ENCODE assay signal across 14 cellular contexts in the genomic region with DNA sequence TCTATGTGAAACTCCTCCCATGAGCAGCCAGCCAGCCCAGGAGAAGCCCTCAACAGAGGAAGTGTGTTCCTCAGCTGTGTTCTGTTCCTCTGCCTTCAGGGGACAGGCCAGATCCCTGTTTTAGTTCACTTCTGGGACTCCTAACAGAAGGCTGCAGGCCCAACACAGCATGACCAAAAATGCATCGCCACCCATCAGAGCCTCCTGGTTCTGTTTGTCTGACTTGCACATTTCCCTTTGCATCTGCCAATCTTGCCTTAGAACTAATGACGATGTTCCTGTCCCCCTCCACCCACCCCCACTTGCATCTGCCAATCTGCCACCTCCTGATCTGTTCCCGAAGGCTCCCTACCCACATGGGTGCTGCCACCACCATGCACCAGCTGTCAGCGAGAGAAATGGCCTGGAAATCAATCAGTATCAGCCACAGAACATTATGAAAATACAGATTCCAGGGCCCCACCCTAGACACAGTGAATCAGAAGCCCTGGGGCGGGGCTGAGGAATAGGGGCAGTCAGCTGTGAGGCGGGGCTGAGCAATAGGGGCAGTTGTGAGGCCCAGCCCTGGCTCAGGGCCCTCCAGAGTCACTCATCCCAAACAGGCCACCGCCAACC.
DNase-seq lines count a peak whose midpoint lies in the region; ATAC-seq, FAIRE-seq and TF ChIP-seq lines count a peak whose summit lies in the region.
"Had no signal": no experiment of that assay in that cellular context is flagged by ENCODE, and none has a peak within 500 bp of the region (broad histone marks: within the 10 kb centered on the region; RNA-seq: fewer than 3 reads in every experiment).

No MANE protein-coding gene starts in this region.

- H3K36me3 ChIP-seq in HAP-1 (replicated peaks) = peaks cover under 1% of the 10 kb centered on the region; the same call in 1 of the 2 replicates

- no peaks in the 10 kb centered on the region for H3K27me3 Mint-ChIP-seq in activated naive CD8-positive, alpha-beta T cell
- peaks cover 37% of the 10 kb centered on the region for H3K27me3 Mint-ChIP-seq in stimulated activated memory B cell treated with anti-CD40 and anti-IgM and Interleukin-4, amounts not matched to agents 10 μg/mL and 1 μg/mL and 100 μg/mL, for 72 hours

- in situ Hi-C loops in HAP-1 (cut with MboI; ENCODE audit: low sequenced_read_pairs) = no loop called here

- H3K4me3 ChIP-seq in HAP-1 = no peak overlapping the region

- no peak for TF ChIP-seq POLR2A in H54 (IDR thresholded peaks at IDR 0.05; ENCODE audit: low read depth, low read length)

- H3K4me3 Mint-ChIP-seq in activated naive CD8-positive, alpha-beta T cell = peak overlapping the region; percentile 89
- H3K4me3 Mint-ChIP-seq in stimulated activated memory B cell treated with anti-CD40 and anti-IgM and Interleukin-4, amounts not matched to agents 10 μg/mL and 1 μg/mL and 100 μg/mL, for 72 hours = no peak overlapping the region
- H3K4me3 Mint-ChIP-seq: activated CD4-positive, alpha-beta memory T cell treated with anti-CD3 and anti-CD28 coated beads, Interleukin-2, amount 10 ng/mL, durations not matched to agents 7 days and 5 days; memory B cell had no signal

- no peak for ATAC-seq in stimulated activated memory B cell treated with anti-CD40 and anti-IgM and Interleukin-4, amounts not matched to agents 10 μg/mL and 1 μg/mL and 100 μg/mL, for 72 hours

- H3K9me3 Mint-ChIP-seq in activated naive CD8-positive, alpha-beta T cell (ENCODE audit: low read depth) = no peaks in the 10 kb centered on the region
- no peaks in the 10 kb centered on the region for H3K9me3 Mint-ChIP-seq in stimulated activated memory B cell treated with anti-CD40 and anti-IgM and Interleukin-4, amounts not matched to agents 10 μg/mL and 1 μg/mL and 100 μg/mL, for 72 hours
- H3K9me3 Mint-ChIP-seq: activated CD4-positive, alpha-beta memory T cell treated with anti-CD3 and anti-CD28 coated beads, Interleukin-2, amount 10 ng/mL, durations not matched to agents 7 days and 5 days; activated T-helper 2 cell treated with anti-CD3 and anti-CD28 coated beads, Interferon-gamma antibody, Interleukin-2, Interleukin-4, amounts not matched to agents 10 μg/mL and 5 μg/mL and 100 μg/mL, durations not matched to agents 14 hours and 24 hours and 36 hours; memory B cell had no signal

- DNase-seq in AG20443 (ENCODE audit: low spot score) (peak; percentile 75), H54 (ENCODE audit: insufficient read length, low spot score) (peak; percentile 55), islet precursor cell (peak; percentile 43), HAP-1 (ENCODE audit: low spot score in 2 of 2) (no peak), DMS114 treated with DMSO at 0.1 percent for 48 hours (lab: John Stamatoyannopoulos, UW; ENCODE audit: unreplicated experiment) (no peak)
- DNase-seq in stimulated activated CD4-positive, alpha-beta T cell treated with anti-CD3 and anti-CD28 coated beads, Interleukin-15, amount 100 ng/mL, for 24 hours = no peak
- DNase-seq: activated CD4-positive, alpha-beta memory T cell treated with anti-CD3 and anti-CD28 coated beads, Interleukin-2, amount 10 ng/mL, durations not matched to agents 7 days and 5 days; NCI-H2029; SHP77; stimulated activated naive CD4-positive, alpha-beta T cell treated with Interleukin-2 at 50 U/mL for 16 hours had no signal

- no peaks in the 10 kb centered on the region for H3K27me3 ChIP-seq in HAP-1 (ENCODE audit: low read depth)

- H3K36me3 Mint-ChIP-seq in activated naive CD8-positive, alpha-beta T cell = no peaks in the 10 kb centered on the region
- H3K36me3 Mint-ChIP-seq in stimulated activated memory B cell treated with anti-CD40 and anti-IgM and Interleukin-4, amounts not matched to agents 10 μg/mL and 1 μg/mL and 100 μg/mL, for 72 hours = peaks cover 10% of the 10 kb centered on the region

- peak overlapping the region; percentile 30 for H3K27ac Mint-ChIP-seq in activated naive CD8-positive, alpha-beta T cell
- no peak overlapping the region for H3K27ac Mint-ChIP-seq in stimulated activated memory B cell treated with anti-CD40 and anti-IgM and Interleukin-4, amounts not matched to agents 10 μg/mL and 1 μg/mL and 100 μg/mL, for 72 hours
- H3K27ac Mint-ChIP-seq: activated CD4-positive, alpha-beta memory T cell treated with anti-CD3 and anti-CD28 coated beads, Interleukin-2, amount 10 ng/mL, durations not matched to agents 7 days and 5 days; activated T-helper 2 cell treated with anti-CD3 and anti-CD28 coated beads, Interferon-gamma antibody, Interleukin-2, Interleukin-4, amounts not matched to agents 10 μg/mL and 5 μg/mL and 100 μg/mL, durations not matched to agents 14 hours and 24 hours and 36 hours; memory B cell had no signal

- no peaks in the 10 kb centered on the region for H3K4me1 ChIP-seq in HAP-1

- H3K9me3 ChIP-seq in HAP-1 = no peaks in the 10 kb centered on the region

- peaks cover 38% of the 10 kb centered on the region for H3K4me1 Mint-ChIP-seq in activated naive CD8-positive, alpha-beta T cell (ENCODE audit: low read depth)
- peaks cover 17% of the 10 kb centered on the region for H3K4me1 Mint-ChIP-seq in stimulated activated memory B cell treated with anti-CD40 and anti-IgM and Interleukin-4, amounts not matched to agents 10 μg/mL and 1 μg/mL and 100 μg/mL, for 72 hours

- FAIRE-seq in H54 (lab: Jason Lieb, UNC) = no peak

Comparison
In these comparisons a context has a peak if more than half of its experiments do, and no peak if none do; other contexts are left out.
1. DNase-seq: peak in AG20443 (single experiment), H54 (single experiment) and islet precursor cell (single experiment); none in stimulated activated CD4-positive, alpha-beta T cell treated with anti-CD3 and anti-CD28 coated beads, Interleukin-15, amount 100 ng/mL, for 24 hours (single experiment), HAP-1 (0 of 2) and DMS114 treated with DMSO at 0.1 percent for 48 hours (single experiment).